22 cellular contexts compared by ENCODE assay signal in the genomic region with DNA sequence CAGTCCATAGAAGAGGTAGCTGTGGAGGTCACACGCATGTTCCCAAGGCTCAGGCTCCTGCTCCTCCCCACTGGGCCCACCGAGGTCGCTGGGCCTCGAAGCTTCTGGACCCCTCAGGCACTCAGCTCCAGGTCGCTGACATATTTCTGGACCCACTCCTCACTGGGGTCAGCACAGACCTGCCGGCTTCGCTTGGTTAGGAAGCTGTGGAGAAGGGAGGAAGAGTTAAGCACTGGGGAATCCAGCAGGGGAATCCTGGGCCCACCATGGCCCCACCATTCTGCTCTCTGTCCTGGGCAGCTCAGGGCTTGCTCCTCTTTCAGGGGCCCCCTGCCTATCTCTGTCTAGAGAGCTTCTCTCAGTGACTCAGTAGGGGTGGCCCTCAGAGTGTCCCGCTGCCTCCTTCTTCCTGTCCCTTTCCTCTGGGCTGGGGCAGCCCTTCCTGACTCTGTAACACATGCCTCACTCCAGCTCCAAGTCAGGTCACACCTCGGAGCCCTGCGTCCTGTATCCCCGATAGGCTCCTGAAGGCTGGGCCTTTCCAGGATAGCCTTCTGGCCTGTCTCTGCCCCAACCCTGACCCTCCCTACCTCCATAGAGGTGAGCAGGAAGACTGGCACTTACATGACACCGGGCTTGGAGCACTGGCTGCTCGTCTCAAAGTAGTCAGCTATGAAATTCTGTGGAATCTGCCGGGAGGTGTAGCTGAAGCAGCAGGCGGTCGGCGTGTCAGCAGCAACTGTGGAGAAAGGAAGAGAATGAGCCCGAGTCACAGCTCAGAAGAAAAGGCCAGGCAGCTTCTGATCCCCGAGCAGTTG. TPM values are rescaled to one million over a fixed set of nuclear protein-coding genes. Genes with fewer than 3 reads are reported as not detected.
DNase-seq lines count a peak whose midpoint lies in the region; ATAC-seq and TF ChIP-seq lines count a peak whose summit lies in the region.
"Had no signal": no experiment of that assay in that cellular context is flagged by ENCODE, and none has a peak within 500 bp of the region (broad histone marks: within the 10 kb centered on the region; RNA-seq: fewer than 3 reads in every experiment).

No MANE protein-coding gene starts in this region.

- ATAC-seq in activated CD8-positive, alpha-beta T cell treated with anti-CD3 and anti-CD28 coated beads for 36 hours: no peak
- ATAC-seq in natural killer cell: peak in 2 of 3 donors; percentile 6 to 22
- ATAC-seq in HG02610 (IDR thresholded peaks at IDR 0.05; ENCODE audit: unreplicated experiment): no peak
- ATAC-seq: naive thymus-derived CD8-positive, alpha-beta T cell had no signal

- intact Hi-C loops in activated CD8-positive, alpha-beta T cell treated with anti-CD3 and anti-CD28 coated beads for 36 hours (cut with micrococcal nuclease): no loop called here
- intact Hi-C loops in natural killer cell (cut with micrococcal nuclease): loop anchor here (2.0 to 10.0 kb wide), 3 partner anchors 100 to 844 kb away; a partner anchor contains a TSS

- CTCF ChIA-PET in activated CD8-positive, alpha-beta T cell treated with anti-CD3 and anti-CD28 coated beads for 36 hours (lab: Charles Lee): interaction anchor here (0.5 to 3.0 kb wide), 3 partner anchors 16 to 22 kb away, joined by 3 to 32 read pairs (median 5); no protein-coding TSS in a partner anchor

- peaks cover 20% of the 10 kb centered on the region for H3K27me3 Mint-ChIP-seq in T-helper 1 cell treated with Interleukin-12 subunit alpha and Interleukin-12 subunit beta and Interleukin-4 antibody, amounts not matched to agents 30 μg/mL and 1 μg/mL, for 36 hours (ENCODE audit: low read depth)
- peaks cover 2% of the 10 kb centered on the region for H3K27me3 Mint-ChIP-seq in activated CD8-positive, alpha-beta T cell treated with anti-CD3 and anti-CD28 coated beads for 36 hours
- H3K27me3 Mint-ChIP-seq in natural killer cell (ENCODE audit: low read depth in 2 of 2): no peaks in the 10 kb centered on the region

- no peak for DNase-seq in T-helper 1 cell
- DNase-seq in activated CD8-positive, alpha-beta T cell treated with anti-CD3 and anti-CD28 coated beads for 36 hours: peak; percentile 26
- DNase-seq in natural killer cell: no peak
- no peak for DNase-seq in activated CD4-positive, CD25-positive, alpha-beta regulatory T cell (lab: John Stamatoyannopoulos, UW)
- no peak for DNase-seq in effector CD4-positive, alpha-beta T cell
- DNase-seq: amygdala; cortex of kidney; H7; KBM-7; naive thymus-derived CD8-positive, alpha-beta T cell; NCI-H1417; NCI-H446; OCI-M1; stimulated activated CD4-positive, alpha-beta T cell treated with anti-CD3 and anti-CD28 coated beads, Interleukin-2, amount 100 ng/mL, for 48 hours had no signal

- H3K4me3 ChIP-seq in GM12875 (ENCODE audit: low read depth, low read length): peak overlapping the region; percentile 62
- H3K4me3 ChIP-seq: hepatocyte had no signal

- peak overlapping the region; percentile 16 for H3K4me3 Mint-ChIP-seq in T-helper 1 cell treated with Interleukin-12 subunit alpha and Interleukin-12 subunit beta and Interleukin-4 antibody, amounts not matched to agents 30 μg/mL and 1 μg/mL, for 36 hours
- peak overlapping the region; percentile 70 for H3K4me3 Mint-ChIP-seq in activated CD8-positive, alpha-beta T cell treated with anti-CD3 and anti-CD28 coated beads for 36 hours
- peak overlapping the region; percentile 91 for H3K4me3 Mint-ChIP-seq in natural killer cell

- TF ChIP-seq CTCF in GM12875 (IDR thresholded peaks at IDR 0.05; ENCODE audit: borderline replicate concordance, insufficient read depth, low read depth, low read length): no peak
- no peak for TF ChIP-seq CTCF in activated CD8-positive, alpha-beta T cell treated with anti-CD3 and anti-CD28 coated beads for 36 hours (IDR thresholded peaks at IDR 0.05)
- no peak for TF ChIP-seq CTCF in natural killer cell (IDR thresholded peaks at IDR 0.05)

- POLR2A ChIA-PET in activated CD8-positive, alpha-beta T cell treated with anti-CD3 and anti-CD28 coated beads for 36 hours (lab: Charles Lee): interaction anchor here (1.0 to 5.7 kb wide), 7 partner anchors 10 to 208 kb away, joined by 3 to 64 read pairs (median 7); a partner anchor contains a TSS

- H3K9me3 Mint-ChIP-seq in T-helper 1 cell treated with Interleukin-12 subunit alpha and Interleukin-12 subunit beta and Interleukin-4 antibody, amounts not matched to agents 30 μg/mL and 1 μg/mL, for 36 hours: no peaks in the 10 kb centered on the region
- no peaks in the 10 kb centered on the region for H3K9me3 Mint-ChIP-seq in activated CD8-positive, alpha-beta T cell treated with anti-CD3 and anti-CD28 coated beads for 36 hours
- H3K9me3 Mint-ChIP-seq in natural killer cell: peaks cover 0 to 2% of the 10 kb centered on the region in 2 donors

- H3K4me1 Mint-ChIP-seq in T-helper 1 cell treated with Interleukin-12 subunit alpha and Interleukin-12 subunit beta and Interleukin-4 antibody, amounts not matched to agents 30 μg/mL and 1 μg/mL, for 36 hours (ENCODE audit: low read depth): peaks cover 41% of the 10 kb centered on the region
- peaks cover 73% of the 10 kb centered on the region for H3K4me1 Mint-ChIP-seq in activated CD8-positive, alpha-beta T cell treated with anti-CD3 and anti-CD28 coated beads for 36 hours (ENCODE audit: low read depth)
- H3K4me1 Mint-ChIP-seq in natural killer cell: peaks cover 91% of the 10 kb centered on the region in 2 donors

- peaks cover 3% of the 10 kb centered on the region for H3K36me3 Mint-ChIP-seq in T-helper 1 cell treated with Interleukin-12 subunit alpha and Interleukin-12 subunit beta and Interleukin-4 antibody, amounts not matched to agents 30 μg/mL and 1 μg/mL, for 36 hours (ENCODE audit: low read depth)
- peaks cover 7% of the 10 kb centered on the region for H3K36me3 Mint-ChIP-seq in activated CD8-positive, alpha-beta T cell treated with anti-CD3 and anti-CD28 coated beads for 36 hours (ENCODE audit: low read depth)
- H3K36me3 Mint-ChIP-seq in natural killer cell: no peaks in the 10 kb centered on the region
- H3K36me3 Mint-ChIP-seq: naive thymus-derived CD8-positive, alpha-beta T cell had no signal

- H3K27ac Mint-ChIP-seq in T-helper 1 cell treated with Interleukin-12 subunit alpha and Interleukin-12 subunit beta and Interleukin-4 antibody, amounts not matched to agents 30 μg/mL and 1 μg/mL, for 36 hours: peak overlapping the region; percentile 23
- H3K27ac Mint-ChIP-seq in activated CD8-positive, alpha-beta T cell treated with anti-CD3 and anti-CD28 coated beads for 36 hours: peak overlapping the region; percentile 95
- H3K27ac Mint-ChIP-seq in natural killer cell: peak overlapping the region; percentile 100

RNA-seq across cellular contexts. Expression of a gene that starts 1.2 kb away (rescaled TPM):
- total RNA-seq in activated CD8-positive, alpha-beta T cell treated with anti-CD3 and anti-CD28 coated beads for 36 hours: 100 to 1,000 TPM; 230 to 253 TPM
- total RNA-seq in natural killer cell: 100 to 1,000 TPM; 381 to 547 (median 450) TPM
- total RNA-seq: A172, fibroblast of lung, H7, renal cortical epithelial cell had no signal

RNA-seq across cellular contexts. Expression of a gene that starts 14.9 kb away (rescaled TPM):
- 100 to 1,000 TPM; 287 to 290 TPM for total RNA-seq in activated CD8-positive, alpha-beta T cell treated with anti-CD3 and anti-CD28 coated beads for 36 hours
- total RNA-seq in natural killer cell: 100 to 1,000 TPM; 360 to 532 (median 476) TPM
- total RNA-seq: A172, fibroblast of lung, H7, renal cortical epithelial cell, SK-MEL-5 had no signal

RNA-seq across cellular contexts. Expression of a gene that starts 24.7 kb away (rescaled TPM):
- total RNA-seq in activated CD8-positive, alpha-beta T cell treated with anti-CD3 and anti-CD28 coated beads for 36 hours: not detected
- total RNA-seq in natural killer cell: under 1 TPM in 2 of 3 donors, not detected in 1; 0.54 to 0.55 TPM
- total RNA-seq: A172; fibroblast of lung; H7; naive thymus-derived CD8-positive, alpha-beta T cell; renal cortical epithelial cell had no signal

Comparison
In these comparisons a context has a peak if more than half of its experiments do, and no peak if none do; other contexts are left out.
1. H3K27ac Mint-ChIP-seq: peak in every context shown above with its lines; median percentile 100 in natural killer cell; 95 in activated CD8-positive, alpha-beta T cell treated with anti-CD3 and anti-CD28 coated beads for 36 hours; 23 in T-helper 1 cell treated with Interleukin-12 subunit alpha and Interleukin-12 subunit beta and Interleukin-4 antibody, amounts not matched to agents 30 μg/mL and 1 μg/mL, for 36 hours.
2. H3K4me3 Mint-ChIP-seq: peak in every context shown above with its lines; median percentile 91 in natural killer cell; 70 in activated CD8-positive, alpha-beta T cell treated with anti-CD3 and anti-CD28 coated beads for 36 hours; 16 in T-helper 1 cell treated with Interleukin-12 subunit alpha and Interleukin-12 subunit beta and Interleukin-4 antibody, amounts not matched to agents 30 μg/mL and 1 μg/mL, for 36 hours.
3. ATAC-seq: peak in natural killer cell (2 of 3); none in activated CD8-positive, alpha-beta T cell treated with anti-CD3 and anti-CD28 coated beads for 36 hours (single experiment) and HG02610 (single experiment).